14 cellular contexts compared by ENCODE assay signal in the genomic region with DNA sequence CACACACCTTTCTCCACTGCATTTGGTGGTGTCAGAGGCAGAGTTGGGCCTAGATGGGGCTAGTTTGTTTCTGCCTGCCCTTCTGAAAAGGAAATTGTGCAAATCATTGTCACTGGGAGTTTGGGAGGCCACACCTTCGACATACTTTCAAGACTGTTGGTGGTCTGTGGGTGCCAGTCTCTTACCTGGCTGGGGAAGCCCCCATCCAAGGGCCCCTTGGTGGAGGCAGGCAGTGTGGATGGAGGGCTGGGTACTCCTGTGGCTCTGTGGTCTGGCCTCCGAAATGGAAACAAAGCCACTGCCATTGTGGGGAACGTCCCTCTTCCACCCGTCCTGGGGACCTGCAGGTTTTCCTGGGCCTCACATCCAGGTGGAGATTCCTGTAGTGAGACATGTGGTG. TPM values are rescaled to one million over a fixed set of nuclear protein-coding genes. Genes with fewer than 3 reads are reported as not detected.
DNase-seq lines count a peak whose midpoint lies in the region; ATAC-seq and TF ChIP-seq lines count a peak whose summit lies in the region.
"Had no signal": no experiment of that assay in that cellular context is flagged by ENCODE, and none has a peak within 500 bp of the region (broad histone marks: within the 10 kb centered on the region; RNA-seq: fewer than 3 reads in every experiment).

No MANE protein-coding gene starts in this region.

- no peak overlapping the region for H3K4ac ChIP-seq in mesendoderm (ENCODE audit: low read depth, low read length)

- no peak overlapping the region for H4K8ac ChIP-seq in mesendoderm (ENCODE audit: low read depth, low read length)

- H2BK120ac ChIP-seq in mesendoderm (ENCODE audit: low read depth, low read length), result no peak overlapping the region

- peaks cover 6% of the 10 kb centered on the region for H3K36me3 Mint-ChIP-seq in glutamatergic neuron (ENCODE audit: unreplicated experiment)

- no peak for TF ChIP-seq EP300 in upper lobe of left lung (IDR thresholded peaks at IDR 0.05)

- peaks cover 6 to 69% of the 10 kb centered on the region in 2 donors for H3K4me1 ChIP-seq in right atrium auricular region
- H3K4me1 ChIP-seq in mesendoderm (ENCODE audit: control insufficient read depth, low read depth, low read length), result peaks cover 9% of the 10 kb centered on the region
- H3K4me1 ChIP-seq in upper lobe of left lung, result peaks cover 51 to 60% (median 54%) of the 10 kb centered on the region in 4 donors

- no peak overlapping the region for H3K23ac ChIP-seq in mesendoderm (ENCODE audit: low read length)

- ATAC-seq in left ventricle myocardium superior (no peak), upper lobe of left lung (ENCODE audit: low FRiP score in 2 of 2) (no peak)

- no peak overlapping the region for H4K5ac ChIP-seq in mesendoderm (ENCODE audit: low read length)

- no peaks in the 10 kb centered on the region for H3K9me3 ChIP-seq in right atrium auricular region
- H3K9me3 ChIP-seq in upper lobe of left lung, result no peaks in the 10 kb centered on the region

- H3K9me3 Mint-ChIP-seq in glutamatergic neuron (ENCODE audit: unreplicated experiment), result peaks cover 5% of the 10 kb centered on the region

- H3K4me2 ChIP-seq in mesendoderm (ENCODE audit: low read length), result no peak overlapping the region

- H3K27ac Mint-ChIP-seq in glutamatergic neuron (ENCODE audit: unreplicated experiment), result no peak overlapping the region
- H3K27ac Mint-ChIP-seq: activated naive CD8-positive, alpha-beta T cell had no signal

- H3K4me1 Mint-ChIP-seq in glutamatergic neuron (ENCODE audit: low read depth, unreplicated experiment), result peaks cover 8% of the 10 kb centered on the region

- no peak for TF ChIP-seq CTCF in right atrium auricular region (IDR thresholded peaks at IDR 0.05)
- TF ChIP-seq CTCF in upper lobe of left lung (IDR thresholded peaks at IDR 0.05), result no peak
- no peak for TF ChIP-seq CTCF in glutamatergic neuron (IDR thresholded peaks at IDR 0.05; ENCODE audit: partially characterized antibody, unreplicated experiment)

- H2AK5ac ChIP-seq in mesendoderm (ENCODE audit: low read length), result no peak overlapping the region

- no peak overlapping the region for H3K56ac ChIP-seq in mesendoderm (ENCODE audit: low read length)

- peak overlapping the region; percentile 44 to 75 for H3K27ac ChIP-seq in right atrium auricular region
- peak overlapping the region; percentile 90 for H3K27ac ChIP-seq in angular gyrus (ENCODE audit: low read depth, low read length)
- H3K27ac ChIP-seq in mesendoderm (ENCODE audit: low read depth, low read length), result peak overlapping the region; percentile 9
- H3K27ac ChIP-seq in upper lobe of left lung, result peak overlapping the region; percentile 32 to 90 (median 86)

- H3K4me3 ChIP-seq in right atrium auricular region (no peak overlapping the region), mesendoderm (ENCODE audit: low read length) (no peak overlapping the region), upper lobe of left lung (no peak overlapping the region)

- DNase-seq in right atrium auricular region (ENCODE audit: low spot score), result no peak
- DNase-seq in left ventricle myocardium superior, result no peak
- DNase-seq in mesendoderm, result no peak
- no peak for DNase-seq in upper lobe of left lung
- no peak for DNase-seq in nucleus accumbens (lab: John Stamatoyannopoulos, UW)
- no peak for DNase-seq in putamen (ENCODE audit: low spot score)
- DNase-seq in glutamatergic neuron, result no peak
- DNase-seq: DMS153, kidney glomerular epithelial cell, NCI-H1930, NCI-H510A treated with DMSO at 0.1 percent for 48 hours, SW 1271 had no signal

- WGBS in mesendoderm (ENCODE audit: extremely low coverage, insufficient coverage, low lambda C conversion rate), result no CpG with 5 or more reads among the region's 4 CpGs
- 73% methylated on average over 4 of the region's 4 CpGs; no CpG with 5 or more reads in 1 of the 2 donors for WGBS in upper lobe of left lung, 2 donors

- intact Hi-C loops in left ventricle myocardium superior (cut with micrococcal nuclease), result no loop called here

- peaks cover 31% of the 10 kb centered on the region for H3K79me1 ChIP-seq in mesendoderm (ENCODE audit: low read length)

- no peak overlapping the region for H2BK5ac ChIP-seq in mesendoderm (ENCODE audit: low read length)

- H3K27me3 Mint-ChIP-seq in glutamatergic neuron (ENCODE audit: unreplicated experiment), result peaks cover 3% of the 10 kb centered on the region
- H3K27me3 Mint-ChIP-seq: activated naive CD8-positive, alpha-beta T cell had no signal

- H3K36me3 ChIP-seq in right atrium auricular region (peaks cover 38% of the 10 kb centered on the region), mesendoderm (ENCODE audit: control insufficient read depth, insufficient read depth, low read length) (peaks cover 14% of the 10 kb centered on the region), upper lobe of left lung (peaks cover 14 to 69% (median 35%) of the 10 kb centered on the region in 4 donors)

- H3K27me3 ChIP-seq in right atrium auricular region (no peaks in the 10 kb centered on the region), mesendoderm (ENCODE audit: insufficient read depth, low read length, poor library complexity) (no peaks in the 10 kb centered on the region), upper lobe of left lung (no peaks in the 10 kb centered on the region)

- H3K9ac ChIP-seq in mesendoderm (ENCODE audit: low read length), result no peak overlapping the region

- H3K79me2 ChIP-seq in mesendoderm (ENCODE audit: control insufficient read depth, insufficient read depth, low read length), result peaks cover 20% of the 10 kb centered on the region

- H2BK15ac ChIP-seq in mesendoderm (replicated peaks; ENCODE audit: low read depth), result no peak overlapping the region

- H3K18ac ChIP-seq in mesendoderm (ENCODE audit: low read length), result no peak overlapping the region

- no peak for TF ChIP-seq POLR2A in upper lobe of left lung (IDR thresholded peaks at IDR 0.05)

- no peak overlapping the region for H3K4me3 Mint-ChIP-seq in glutamatergic neuron (ENCODE audit: unreplicated experiment)
- H3K4me3 Mint-ChIP-seq: activated naive CD8-positive, alpha-beta T cell had no signal

RNA-seq across cellular contexts. Expression of a gene that starts 10.9 kb away (rescaled TPM):
- total RNA-seq in right atrium auricular region (10 to 100 TPM; 21.3 to 51.9 TPM), left ventricle myocardium superior (39.7 TPM), upper lobe of left lung (100 to 1,000 TPM in 1 of 6 donors, 10 to 100 TPM in 5; 27.6 to 286 (median 57.7) TPM), glutamatergic neuron (ENCODE audit: unreplicated experiment) (4.4 TPM)
- polyA plus RNA-seq in mesendoderm (2013, experiment 1 of 2), result 9.4 TPM
- 8.5 TPM for polyA plus RNA-seq in mesendoderm (2013, experiment 2 of 2)

RNA-seq across cellular contexts. Expression of a gene that starts 27.9 kb away (rescaled TPM):
- total RNA-seq in right atrium auricular region (10 to 100 TPM; 45.3 to 65.9 TPM), left ventricle myocardium superior (21.6 TPM), upper lobe of left lung (100 to 1,000 TPM in 2 of 6 donors, 10 to 100 TPM in 4; 49.0 to 132 (median 67.0) TPM), glutamatergic neuron (ENCODE audit: unreplicated experiment) (93.0 TPM)
- polyA plus RNA-seq in mesendoderm (2013, experiment 1 of 2), result 52.4 TPM
- polyA plus RNA-seq in mesendoderm (2013, experiment 2 of 2), result 53.7 TPM

RNA-seq across cellular contexts. Expression of a gene that starts 28.1 kb away (rescaled TPM):
- total RNA-seq in right atrium auricular region (10 to 100 TPM; 10.1 to 15.1 TPM), left ventricle myocardium superior (16.6 TPM), upper lobe of left lung (10 to 100 TPM in 1 of 6 donors, 1 to 10 TPM in 5; 3.9 to 10.5 (median 5.4) TPM), glutamatergic neuron (ENCODE audit: unreplicated experiment) (19.5 TPM)
- 4.8 TPM for polyA plus RNA-seq in mesendoderm (2013, experiment 1 of 2)
- 5.4 TPM for polyA plus RNA-seq in mesendoderm (2013, experiment 2 of 2)

RNA-seq across cellular contexts. Expression of a gene that starts 37.5 kb away (rescaled TPM):
- total RNA-seq in right atrium auricular region (10 to 100 TPM; 13.9 to 14.4 TPM), left ventricle myocardium superior (8.0 TPM), upper lobe of left lung (10 to 100 TPM in 5 of 6 donors, 1 to 10 TPM in 1; 5.7 to 24.5 (median 12.3) TPM), glutamatergic neuron (ENCODE audit: unreplicated experiment) (16.6 TPM)
- 17.4 TPM for polyA plus RNA-seq in mesendoderm (2013, experiment 1 of 2)
- polyA plus RNA-seq in mesendoderm (2013, experiment 2 of 2), result 17.8 TPM

RNA-seq across cellular contexts. Expression of a gene that starts 37.6 kb away (rescaled TPM):
- total RNA-seq in right atrium auricular region (10 to 100 TPM; 23.5 to 26.8 TPM), left ventricle myocardium superior (17.4 TPM), upper lobe of left lung (100 to 1,000 TPM in 1 of 6 donors, 10 to 100 TPM in 5; 30.4 to 225 (median 50.1) TPM), glutamatergic neuron (ENCODE audit: unreplicated experiment) (63.6 TPM)
- polyA plus RNA-seq in mesendoderm (2013, experiment 1 of 2), result 41.8 TPM
- polyA plus RNA-seq in mesendoderm (2013, experiment 2 of 2), result 41.3 TPM

Comparison
In these comparisons a context has a peak if more than half of its experiments do, and no peak if none do; other contexts are left out.
1. H3K27ac ChIP-seq: peak in every context shown above with its lines; median percentile 90 in angular gyrus; 86 in upper lobe of left lung; 60 in right atrium auricular region; 9 in mesendoderm.